1 cellular context compared by ENCODE assay signal in genomic region chr6:116550796-116551195, GRCh38.
TF ChIP-seq lines count a peak whose summit lies in the region.

No MANE protein-coding gene starts in this region.

TF ChIP-seq in HepG2, 621 proteins besides CTCF, POLR2A, EP300 and RAD21 (continued from another document and continues in another):
- TF ChIP-seq ZNF639 (CRISPR knock-in tag; conservative IDR thresholded peaks at IDR 0.05) (no peak), ZNF720 (CRISPR knock-in tag; IDR thresholded peaks at IDR 0.05) (no peak), ZFP36L2 (CRISPR knock-in tag; IDR thresholded peaks at IDR 0.05) (no peak), CCAR2 (optimal IDR thresholded peaks at IDR 0.05; ENCODE audit: low read depth, low read length) (no peak), AKNA (CRISPR knock-in tag; IDR thresholded peaks at IDR 0.05; ENCODE audit: borderline replicate concordance) (no peak), THAP11 (CRISPR knock-in tag; IDR thresholded peaks at IDR 0.05) (no peak), ZBTB40 (IDR thresholded peaks at IDR 0.05) (no peak), ZBTB40 (CRISPR knock-in tag; IDR thresholded peaks at IDR 0.05) (no peak; the same call in 1 of the 2 replicates), ADNP (CRISPR knock-in tag; IDR thresholded peaks at IDR 0.05) (no peak), UBTF (CRISPR knock-in tag; IDR thresholded peaks at IDR 0.05) (no peak), PREB (CRISPR knock-in tag; IDR thresholded peaks at IDR 0.05) (no peak), YY1 (IDR thresholded peaks at IDR 0.05; ENCODE audit: insufficient read depth, insufficient replicate concordance, low read depth, low read length) (no peak), ZFP37 (CRISPR knock-in tag; IDR thresholded peaks at IDR 0.05; ENCODE audit: borderline replicate concordance) (no peak), ZNF20 (CRISPR knock-in tag; IDR thresholded peaks at IDR 0.05) (no peak), FOXA1 (IDR thresholded peaks at IDR 0.05) (0 out of 2 replicates have a peak, but pooled peaks have one; percentile 23), FOXA1 (CRISPR knock-in tag; IDR thresholded peaks at IDR 0.05) (peak; percentile 78), ZSCAN31 (CRISPR knock-in tag; IDR thresholded peaks at IDR 0.05; ENCODE audit: low read depth) (no peak), IKZF5 (CRISPR knock-in tag; IDR thresholded peaks at IDR 0.05) (peak; percentile 63; the same call in 1 of the 2 replicates), NFE2L1 (CRISPR knock-in tag; IDR thresholded peaks at IDR 0.05; ENCODE audit: borderline replicate concordance) (no peak), HNRNPUL1 (IDR thresholded peaks at IDR 0.05; ENCODE audit: low read depth, low read length) (no peak), ATF6 (CRISPR knock-in tag; conservative IDR thresholded peaks at IDR 0.05) (no peak), KLF6 (CRISPR knock-in tag; IDR thresholded peaks at IDR 0.05) (no peak), ZNF296 (CRISPR knock-in tag; conservative IDR thresholded peaks at IDR 0.05) (no peak), FOXC1 (CRISPR knock-in tag; IDR thresholded peaks at IDR 0.05; ENCODE audit: borderline replicate concordance) (no peak), ZNF564 (CRISPR knock-in tag; IDR thresholded peaks at IDR 0.05) (no peak), ZHX1 (CRISPR knock-in tag; IDR thresholded peaks at IDR 0.05; ENCODE audit: low read depth) (no peak), ZNF362 (CRISPR knock-in tag; IDR thresholded peaks at IDR 0.05; ENCODE audit: borderline replicate concordance) (no peak)
